20 cellular contexts compared by ENCODE assay signal in the genomic region with DNA sequence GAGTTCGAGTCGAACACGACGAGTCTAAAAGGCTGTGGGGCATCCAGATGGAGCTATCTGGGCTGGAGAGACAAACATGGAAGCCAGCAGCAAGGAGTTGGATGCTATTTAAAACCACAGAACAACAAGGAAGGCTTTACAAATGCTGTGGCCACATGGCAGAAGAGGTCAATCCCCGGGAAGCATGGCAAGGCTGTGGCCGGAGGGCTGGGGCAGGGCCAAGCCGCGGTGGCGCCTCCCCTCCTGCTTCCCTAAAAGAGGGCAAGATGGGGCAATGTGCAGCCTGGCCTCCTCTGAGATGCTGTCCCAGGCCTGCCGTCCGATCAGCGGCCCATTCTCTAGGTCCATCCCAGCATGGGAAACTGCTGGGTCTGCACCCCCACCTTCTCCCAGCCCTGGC.
DNase-seq lines count a peak whose midpoint lies in the region; ATAC-seq and TF ChIP-seq lines count a peak whose summit lies in the region.
"Had no signal": no experiment of that assay in that cellular context is flagged by ENCODE, and none has a peak within 500 bp of the region (broad histone marks: within the 10 kb centered on the region; RNA-seq: fewer than 3 reads in every experiment).

No MANE protein-coding gene starts in this region.

- no peak for TF ChIP-seq EP300 in ovary (IDR thresholded peaks at IDR 0.05)

- peak overlapping the region; percentile 4 for H3K18ac ChIP-seq in neuronal stem cell (ENCODE audit: low read length)

- no peak overlapping the region for H2BK5ac ChIP-seq in neuronal stem cell (ENCODE audit: low read length)

- H2BK120ac ChIP-seq in neuronal stem cell (ENCODE audit: low read depth, low read length), result no peak overlapping the region

- H2BK12ac ChIP-seq in neuronal stem cell (ENCODE audit: low read length), result no peak overlapping the region

- no peaks in the 10 kb centered on the region for H3K36me3 Mint-ChIP-seq in dendritic cell treated with granulocyte-macrophage colony-stimulating factor and Interleukin-4, amounts not matched to agents 40 ng/mL and 50 ng/mL, for 4 days (ENCODE audit: low read depth)
- H3K36me3 Mint-ChIP-seq: CD4-positive, alpha-beta memory T cell had no signal

- intact Hi-C loops in dendritic cell treated with granulocyte-macrophage colony-stimulating factor and Interleukin-4, amounts not matched to agents 40 ng/mL and 50 ng/mL, for 4 days (cut with micrococcal nuclease), result no loop called here
- intact Hi-C loops in ovary (cut with DNase I) (loop anchor here in 1 of 4 donors (5.0 kb wide), 1 partner anchor 192 kb away; no protein-coding TSS in a partner anchor), prostate gland (cut with DNase I) (no loop called here)

- peak overlapping the region; percentile 65 to 97 (median 80) for H3K4me2 ChIP-seq in BLaER1 treated with 17β-estradiol and CSF1 and Interleukin-3, amounts not matched to agents 10 nM and 100 nM
- H3K4me2 ChIP-seq in neuronal stem cell (ENCODE audit: insufficient read depth, low read length, poor library complexity, severe bottlenecking), result no peak overlapping the region
- H3K4me2 ChIP-seq: GM23338 had no signal

- no peaks in the 10 kb centered on the region for H3K79me1 ChIP-seq in neuronal stem cell (ENCODE audit: low read depth, low read length)

- no peak for TF ChIP-seq CTCF in ovary (IDR thresholded peaks at IDR 0.05)
- no peak for TF ChIP-seq CTCF in prostate gland (IDR thresholded peaks at IDR 0.05)

- H4K8ac ChIP-seq in neuronal stem cell (ENCODE audit: low read depth, low read length), result no peak overlapping the region

- no peak for ATAC-seq in GM18873 (IDR thresholded peaks at IDR 0.05; ENCODE audit: low FRiP score, unreplicated experiment)
- ATAC-seq: Panc1 had no signal

- peak overlapping the region in 2 of 11 experiments; percentile 21 to 54; a peak in 3 of 22 replicates for H3K9ac ChIP-seq in BLaER1 treated with 17β-estradiol and CSF1 and Interleukin-3, amounts not matched to agents 10 nM and 100 nM
- H3K9ac ChIP-seq in neuronal stem cell (ENCODE audit: low read depth, low read length, poor library complexity), result no peak overlapping the region

- H3K9me3 ChIP-seq in BLaER1 treated with 17β-estradiol and CSF1 and Interleukin-3, amounts not matched to agents 10 nM and 100 nM (replicated peaks in 1 of 11), result peaks cover 0 to 20% (median 8%) of the 10 kb centered on the region in 11 experiments; a peak in 11 of 22 replicates
- peaks cover 3 to 21% of the 10 kb centered on the region in 2 donors for H3K9me3 ChIP-seq in neuronal stem cell (replicated peaks in 1 of 2; ENCODE audit: control insufficient read depth in 2 of 2, insufficient read depth in 1 of 2, low read depth in 1 of 2, low read length in 2 of 2)
- no peaks in the 10 kb centered on the region for H3K9me3 ChIP-seq in ovary
- no peaks in the 10 kb centered on the region for H3K9me3 ChIP-seq in prostate gland

- H3K27ac ChIP-seq in BLaER1 treated with 17β-estradiol and CSF1 and Interleukin-3, amounts not matched to agents 10 nM and 100 nM, result peak overlapping the region in 7 of 11 experiments; percentile 20 to 76 (median 68); a peak in 12 of 22 replicates
- H3K27ac ChIP-seq in neuronal stem cell (replicated peaks; ENCODE audit: low read length) (no peak overlapping the region), ovary (no peak overlapping the region), prostate gland (no peak overlapping the region)

- WGBS in neuronal stem cell (ENCODE audit: extremely low coverage in 2 of 2, insufficient read length in 2 of 2, insufficient replicate concordance in 1 of 2), 2 donors, result no CpG with 5 or more reads among the region's 12 CpGs
- WGBS in ovary, 3 donors, result 77 to 81% (median 77%) methylated on average over 11 to 12 of the region's 12 CpGs
- 93% methylated on average over 12 of the region's 12 CpGs for WGBS in prostate gland

- peaks cover 29% of the 10 kb centered on the region for H3K4me1 Mint-ChIP-seq in dendritic cell treated with granulocyte-macrophage colony-stimulating factor and Interleukin-4, amounts not matched to agents 40 ng/mL and 50 ng/mL, for 4 days (ENCODE audit: low read depth)
- H3K4me1 Mint-ChIP-seq: CD4-positive, alpha-beta memory T cell had no signal

- no peak overlapping the region for H2BK15ac ChIP-seq in neuronal stem cell (ENCODE audit: low read length)

- no peak overlapping the region for H3K23ac ChIP-seq in neuronal stem cell (ENCODE audit: low read depth, low read length, poor library complexity)

- H3K27me3 ChIP-seq in BLaER1 treated with 17β-estradiol and CSF1 and Interleukin-3, amounts not matched to agents 10 nM and 100 nM, result no peaks in the 10 kb centered on the region
- H3K27me3 ChIP-seq in neuronal stem cell (ENCODE audit: control insufficient read depth in 3 of 3, insufficient read depth in 3 of 3, low read depth in 1 of 3, low read length in 3 of 3) (peaks cover 0 to 1% (median 0%) of the 10 kb centered on the region in 3 experiments), ovary (no peaks in the 10 kb centered on the region), prostate gland (replicated peaks; ENCODE audit: insufficient read depth) (no peaks in the 10 kb centered on the region)

- peaks cover 26 to 56% (median 31%) of the 10 kb centered on the region in 10 experiments for H3K4me1 ChIP-seq in BLaER1 treated with 17β-estradiol and CSF1 and Interleukin-3, amounts not matched to agents 10 nM and 100 nM
- H3K4me1 ChIP-seq in neuronal stem cell (ENCODE audit: control insufficient read depth in 2 of 2, insufficient read depth in 1 of 2, low read depth in 1 of 2, low read length in 2 of 2), result peaks cover 3% of the 10 kb centered on the region in 2 donors
- peaks cover 9% of the 10 kb centered on the region for H3K4me1 ChIP-seq in ovary (ENCODE audit: insufficient read depth)
- H3K4me1 ChIP-seq in prostate gland (replicated peaks), result no peaks in the 10 kb centered on the region

- no peak overlapping the region for H3K4me3 Mint-ChIP-seq in dendritic cell treated with granulocyte-macrophage colony-stimulating factor and Interleukin-4, amounts not matched to agents 40 ng/mL and 50 ng/mL, for 4 days
- H3K4me3 Mint-ChIP-seq: CD4-positive, alpha-beta memory T cell; GM23338 had no signal

- H3K4ac ChIP-seq in neuronal stem cell (ENCODE audit: low read length), result no peak overlapping the region

- no peaks in the 10 kb centered on the region; a peak in 1 of 22 replicates for H4K20me1 ChIP-seq in BLaER1 treated with 17β-estradiol and CSF1 and Interleukin-3, amounts not matched to agents 10 nM and 100 nM

- TF ChIP-seq POLR2A in ovary (IDR thresholded peaks at IDR 0.05), result no peak
- no peak for TF ChIP-seq POLR2A in prostate gland (IDR thresholded peaks at IDR 0.05)

- H3K4me3 ChIP-seq in BLaER1 treated with 17β-estradiol and CSF1 and Interleukin-3, amounts not matched to agents 10 nM and 100 nM, result no peak overlapping the region
- H3K4me3 ChIP-seq in neuronal stem cell (ENCODE audit: low read length in 2 of 2), result no peak overlapping the region
- H3K4me3 ChIP-seq in ovary, result no peak overlapping the region
- H3K4me3 ChIP-seq in prostate gland, result no peak overlapping the region
- H3K4me3 ChIP-seq: GM23338 had no signal

- peaks cover 8% of the 10 kb centered on the region for H3K9me3 Mint-ChIP-seq in dendritic cell treated with granulocyte-macrophage colony-stimulating factor and Interleukin-4, amounts not matched to agents 40 ng/mL and 50 ng/mL, for 4 days

- peaks cover 1% of the 10 kb centered on the region for H3K27me3 Mint-ChIP-seq in dendritic cell treated with granulocyte-macrophage colony-stimulating factor and Interleukin-4, amounts not matched to agents 40 ng/mL and 50 ng/mL, for 4 days

- DNase-seq in RPMI7951 (ENCODE audit: low read depth) (peak; percentile 72), neuronal stem cell (ENCODE audit: low spot score) (no peak), ovary (no peak), mucosa of gallbladder (ENCODE audit: low spot score) (no peak), prostate gland (ENCODE audit: low spot score) (no peak)
- DNase-seq: CD4-positive, alpha-beta memory T cell; HCEC 1CT; KG1; NCI-H1105; NCI-H146; NCI-H2029 treated with DMSO at 0.1 percent for 48 hours; NCI-H345; NCI-H524; NCI-H774; NK-92 treated with Interleukin-12 subunit alpha and Interleukin-12 subunit beta, amount 100 ng/mL, for 24 hours had no signal

- peak overlapping the region; percentile 56 for H3K27ac Mint-ChIP-seq in dendritic cell treated with granulocyte-macrophage colony-stimulating factor and Interleukin-4, amounts not matched to agents 40 ng/mL and 50 ng/mL, for 4 days
- H3K27ac Mint-ChIP-seq: CD4-positive, alpha-beta memory T cell had no signal

- H3K36me3 ChIP-seq in BLaER1 treated with 17β-estradiol and CSF1 and Interleukin-3, amounts not matched to agents 10 nM and 100 nM, result no peaks in the 10 kb centered on the region
- peaks cover 0 to 85% of the 10 kb centered on the region in 2 donors for H3K36me3 ChIP-seq in neuronal stem cell (replicated peaks in 1 of 2; ENCODE audit: control insufficient read depth in 2 of 2, insufficient read depth in 2 of 2, low read length in 2 of 2)
- H3K36me3 ChIP-seq in ovary, result no peaks in the 10 kb centered on the region
- H3K36me3 ChIP-seq in prostate gland, result no peaks in the 10 kb centered on the region

- no peak overlapping the region for H3K14ac ChIP-seq in neuronal stem cell (ENCODE audit: low read length)

- no peak overlapping the region for H4K91ac ChIP-seq in neuronal stem cell (ENCODE audit: low read depth, low read length, poor library complexity)

- H2AK5ac ChIP-seq in neuronal stem cell (ENCODE audit: low read depth, low read length), result no peak overlapping the region

- no peak overlapping the region for H2AFZ ChIP-seq in neuronal stem cell (ENCODE audit: low read length)
- H2AFZ ChIP-seq: GM23338 had no signal

Comparison
In these comparisons a context has a peak if more than half of its experiments do, and no peak if none do; other contexts are left out.
1. H3K27ac ChIP-seq: peak in BLaER1 treated with 17β-estradiol and CSF1 and Interleukin-3, amounts not matched to agents 10 nM and 100 nM (7 of 11); none in neuronal stem cell (single experiment), ovary (0 of 2) and prostate gland (0 of 2).